In the genomic region with DNA sequence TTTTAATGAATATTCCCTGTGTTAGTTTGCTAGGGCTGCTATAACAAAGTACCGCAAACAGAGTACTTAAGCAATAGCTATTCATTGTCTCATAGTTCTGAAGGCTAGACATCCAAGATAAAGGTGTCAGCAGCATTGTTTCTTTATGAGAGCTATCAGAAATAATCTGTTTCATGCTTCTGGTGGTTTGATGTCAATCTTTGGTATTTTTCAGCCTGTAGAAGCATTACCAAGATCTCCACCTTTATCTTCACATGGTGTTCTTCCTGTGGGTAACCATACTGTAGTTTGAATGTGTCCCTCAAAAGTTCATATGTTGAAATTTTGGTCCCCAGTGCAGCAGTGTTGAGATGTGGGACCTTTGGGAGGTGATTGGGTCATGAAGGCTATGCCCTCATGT, we compare ENCODE assay signal across 43 cellular contexts. TPM values are rescaled to one million over a fixed set of nuclear protein-coding genes. Genes with fewer than 3 reads are reported as not detected.
"Had no signal": no experiment of that assay in that cellular context is flagged by ENCODE, and none has a peak within 500 bp of the region (broad histone marks: within the 10 kb centered on the region; RNA-seq: fewer than 3 reads in every experiment).

No MANE protein-coding gene starts in this region.

- H3K27ac Mint-ChIP-seq: activated naive CD4-positive, alpha-beta T cell treated with anti-CD3 and anti-CD28 coated beads for 36 hours; activated naive CD4-positive, alpha-beta T cell treated with anti-CD3 and anti-CD28 coated beads, Interleukin-2, amount 10 ng/mL, durations not matched to agents 7 days and 5 days; activated naive CD4-positive, alpha-beta T cell treated with anti-CD3 and anti-CD28 coated beads, Interleukin-2, amount 50 U/mL, for 24 hours; activated naive CD4-positive, alpha-beta T cell treated with anti-CD3 and anti-CD28 coated beads, Interleukin-2, amount 50 U/mL, for 72 hours; activated naive CD8-positive, alpha-beta T cell; activated naive CD8-positive, alpha-beta T cell treated with anti-CD3 and anti-CD28 coated beads for 36 hours; activated naive CD8-positive, alpha-beta T cell treated with anti-CD3 and anti-CD28 coated beads, Interleukin-2, amount 10 ng/mL, durations not matched to agents 7 days and 5 days; activated naive CD8-positive, alpha-beta T cell treated with anti-CD3 and anti-CD28 coated beads, Interleukin-2, amount 50 U/mL, for 24 hours; activated T-cell treated with anti-CD3 and anti-CD28 coated beads, Interleukin-2, amount 50 U/mL, for 24 hours; activated T-cell treated with anti-CD3 and anti-CD28 coated beads, Interleukin-2, amount 50 U/mL, for 72 hours; activated T-helper 1 cell treated with anti-CD3 and anti-CD28 coated beads, Interleukin-12 subunit alpha, Interleukin-12 subunit beta, Interleukin-2, Interleukin-4 antibody, amounts not matched to agents 30 ng/mL and 10 ng/mL and 1 ng/mL, durations not matched to agents 14 hours and 24 hours and 36 hours; activated T-helper 17 cell treated with anti-CD3 and anti-CD28 coated beads, Interleukin-2, amount 50 U/mL, for 72 hours; activated T-helper 2 cell treated with anti-CD3 and anti-CD28 coated beads, Interferon-gamma antibody, Interleukin-2, Interleukin-4, amounts not matched to agents 10 μg/mL and 5 μg/mL and 100 μg/mL, durations not matched to agents 14 hours and 24 hours and 36 hours; brain had no signal

- ATAC-seq: activated naive CD4-positive, alpha-beta T cell treated with anti-CD3 and anti-CD28 coated beads, Interleukin-2, amount 50 U/mL, for 72 hours; activated naive CD8-positive, alpha-beta T cell treated with anti-CD3 and anti-CD28 coated beads, Interleukin-2, amount 50 U/mL, for 24 hours; activated T-cell treated with anti-CD3 and anti-CD28 coated beads, Interleukin-2, amount 50 U/mL, for 4 hours; activated T-cell treated with anti-CD3 and anti-CD28 coated beads, Interleukin-2, amount 50 U/mL, for 72 hours; activated T-helper 17 cell treated with anti-CD3 and anti-CD28 coated beads, Interleukin-2, amount 50 U/mL, for 72 hours; body of pancreas had no signal

- H3K9me3 Mint-ChIP-seq: activated naive CD4-positive, alpha-beta T cell treated with anti-CD3 and anti-CD28 coated beads, Interleukin-2, amount 50 U/mL, for 24 hours; activated naive CD8-positive, alpha-beta T cell treated with anti-CD3 and anti-CD28 coated beads, Interleukin-2, amount 50 U/mL, for 24 hours; activated T-helper 1 cell treated with anti-CD3 and anti-CD28 coated beads, Interleukin-12 subunit alpha, Interleukin-12 subunit beta, Interleukin-2, Interleukin-4 antibody, amounts not matched to agents 30 ng/mL and 10 ng/mL and 1 ng/mL, durations not matched to agents 14 hours and 24 hours and 36 hours; activated T-helper 17 cell treated with anti-CD3 and anti-CD28 coated beads, Interleukin-2, amount 50 U/mL, for 72 hours; activated T-helper 2 cell treated with anti-CD3 and anti-CD28 coated beads, Interferon-gamma antibody, Interleukin-2, Interleukin-4, amounts not matched to agents 10 μg/mL and 5 μg/mL and 100 μg/mL, durations not matched to agents 14 hours and 24 hours and 36 hours; central memory CD8-positive, alpha-beta T cell had no signal

- H3K9me3 ChIP-seq: adrenal gland, ascending aorta, body of pancreas had no signal

- H3K36me3 ChIP-seq: adrenal gland, ascending aorta, brain microvascular endothelial cell, breast epithelium, cardiac muscle cell had no signal

- DNase-seq: activated effector memory CD4-positive, alpha-beta T cell treated with anti-CD3 and anti-CD28 coated beads, Interleukin-2, amount 50 U/mL, for 16 hours; activated effector memory CD4-positive, alpha-beta T cell treated with Interleukin-2 at 50 U/mL for 16 hours; activated gamma-delta T cell; activated gamma-delta T cell treated with Interleukin-2 at 50 U/mL for 16 hours; activated naive CD4-positive, alpha-beta T cell; activated naive CD4-positive, alpha-beta T cell treated with anti-CD3 and anti-CD28 coated beads for 36 hours; activated naive CD4-positive, alpha-beta T cell treated with anti-CD3 and anti-CD28 coated beads, Interleukin-2, amount 10 ng/mL, durations not matched to agents 7 days and 5 days; activated naive CD4-positive, alpha-beta T cell treated with anti-CD3 and anti-CD28 coated beads, Interleukin-2, amount 50 U/mL, for 16 hours; activated naive CD4-positive, alpha-beta T cell treated with Interleukin-2 at 50 U/mL for 16 hours; activated naive CD8-positive, alpha-beta T cell treated with anti-CD3 and anti-CD28 coated beads for 36 hours; activated naive CD8-positive, alpha-beta T cell treated with anti-CD3 and anti-CD28 coated beads, Interleukin-2, amount 10 ng/mL, durations not matched to agents 7 days and 5 days; activated naive CD8-positive, alpha-beta T cell treated with anti-CD3 and anti-CD28 coated beads, Interleukin-2, amount 50 U/mL, for 24 hours; activated T-cell treated with anti-CD3 and anti-CD28 coated beads, Interleukin-2, amount 50 U/mL, for 24 hours; activated T-cell treated with anti-CD3 and anti-CD28 coated beads, Interleukin-2, amount 50 U/mL, for 4 hours; activated T-cell treated with anti-CD3 and anti-CD28 coated beads, Interleukin-2, amount 50 U/mL, for 48 hours; activated T-cell treated with anti-CD3 and anti-CD28 coated beads, Interleukin-2, amount 50 U/mL, for 72 hours; adrenal gland; amniotic stem cell; amygdala; anterior cingulate cortex; aorta; body of pancreas; brain microvascular endothelial cell; caudate nucleus; central memory CD4-positive, alpha-beta T cell; cerebellar nuclear complex had no signal

- H3K27me3 ChIP-seq: adrenal gland, ascending aorta, body of pancreas, brain microvascular endothelial cell, breast epithelium, cardiac muscle cell had no signal

- H3K4me3 Mint-ChIP-seq: activated naive CD4-positive, alpha-beta T cell treated with anti-CD3 and anti-CD28 coated beads for 36 hours; activated naive CD4-positive, alpha-beta T cell treated with anti-CD3 and anti-CD28 coated beads, Interleukin-2, amount 10 ng/mL, durations not matched to agents 7 days and 5 days; activated naive CD4-positive, alpha-beta T cell treated with anti-CD3 and anti-CD28 coated beads, Interleukin-2, amount 50 U/mL, for 24 hours; activated naive CD8-positive, alpha-beta T cell; activated naive CD8-positive, alpha-beta T cell treated with anti-CD3 and anti-CD28 coated beads for 36 hours; activated naive CD8-positive, alpha-beta T cell treated with anti-CD3 and anti-CD28 coated beads, Interleukin-2, amount 10 ng/mL, durations not matched to agents 7 days and 5 days; activated naive CD8-positive, alpha-beta T cell treated with anti-CD3 and anti-CD28 coated beads, Interleukin-2, amount 50 U/mL, for 24 hours; activated T-cell treated with anti-CD3 and anti-CD28 coated beads, Interleukin-2, amount 50 U/mL, for 24 hours; activated T-cell treated with anti-CD3 and anti-CD28 coated beads, Interleukin-2, amount 50 U/mL, for 4 hours; activated T-cell treated with anti-CD3 and anti-CD28 coated beads, Interleukin-2, amount 50 U/mL, for 72 hours; activated T-helper 1 cell treated with anti-CD3 and anti-CD28 coated beads, Interleukin-12 subunit alpha, Interleukin-12 subunit beta, Interleukin-2, Interleukin-4 antibody, amounts not matched to agents 30 ng/mL and 10 ng/mL and 1 ng/mL, durations not matched to agents 14 hours and 24 hours and 36 hours; activated T-helper 17 cell treated with anti-CD3 and anti-CD28 coated beads, Interleukin-2, amount 50 U/mL, for 72 hours; brain; central memory CD8-positive, alpha-beta T cell had no signal

- H3K27me3 Mint-ChIP-seq: activated naive CD4-positive, alpha-beta T cell treated with anti-CD3 and anti-CD28 coated beads, Interleukin-2, amount 10 ng/mL, durations not matched to agents 7 days and 5 days; activated naive CD4-positive, alpha-beta T cell treated with anti-CD3 and anti-CD28 coated beads, Interleukin-2, amount 50 U/mL, for 24 hours; activated naive CD8-positive, alpha-beta T cell; activated naive CD8-positive, alpha-beta T cell treated with anti-CD3 and anti-CD28 coated beads for 36 hours; activated naive CD8-positive, alpha-beta T cell treated with anti-CD3 and anti-CD28 coated beads, Interleukin-2, amount 10 ng/mL, durations not matched to agents 7 days and 5 days; activated naive CD8-positive, alpha-beta T cell treated with anti-CD3 and anti-CD28 coated beads, Interleukin-2, amount 50 U/mL, for 24 hours; activated T-cell treated with anti-CD3 and anti-CD28 coated beads, Interleukin-2, amount 50 U/mL, for 24 hours; activated T-helper 17 cell treated with anti-CD3 and anti-CD28 coated beads, Interleukin-2, amount 50 U/mL, for 72 hours; brain; central memory CD8-positive, alpha-beta T cell had no signal

- H3K4me1 Mint-ChIP-seq: activated naive CD4-positive, alpha-beta T cell treated with anti-CD3 and anti-CD28 coated beads, Interleukin-2, amount 10 ng/mL, durations not matched to agents 7 days and 5 days; activated naive CD4-positive, alpha-beta T cell treated with anti-CD3 and anti-CD28 coated beads, Interleukin-2, amount 50 U/mL, for 24 hours; activated naive CD8-positive, alpha-beta T cell treated with anti-CD3 and anti-CD28 coated beads for 36 hours; activated naive CD8-positive, alpha-beta T cell treated with anti-CD3 and anti-CD28 coated beads, Interleukin-2, amount 10 ng/mL, durations not matched to agents 7 days and 5 days; activated naive CD8-positive, alpha-beta T cell treated with anti-CD3 and anti-CD28 coated beads, Interleukin-2, amount 50 U/mL, for 24 hours; activated T-helper 17 cell treated with anti-CD3 and anti-CD28 coated beads, Interleukin-2, amount 50 U/mL, for 72 hours; brain; central memory CD8-positive, alpha-beta T cell had no signal

- H3K27ac ChIP-seq: adrenal gland, ascending aorta, body of pancreas, brain microvascular endothelial cell, breast epithelium, cardiac muscle cell had no signal

- H3K4me3 ChIP-seq: adrenal gland, ascending aorta, body of pancreas, breast epithelium, cardiac muscle cell had no signal

- H3K36me3 Mint-ChIP-seq: activated naive CD4-positive, alpha-beta T cell treated with anti-CD3 and anti-CD28 coated beads, Interleukin-2, amount 10 ng/mL, durations not matched to agents 7 days and 5 days had no signal

- H3K4me1 ChIP-seq: adrenal gland, ascending aorta, body of pancreas, breast epithelium had no signal

RNA-seq across cellular contexts. Expression of a gene that starts 7.4 kb away (rescaled TPM):
- total RNA-seq: ascending aorta, chondrocyte had no signal

RNA-seq across cellular contexts. Expression of a gene that starts 12.6 kb away (rescaled TPM):
- total RNA-seq: activated naive CD4-positive, alpha-beta T cell treated with anti-CD3 and anti-CD28 coated beads for 36 hours; activated naive CD4-positive, alpha-beta T cell treated with anti-CD3 and anti-CD28 coated beads, Interleukin-2, amount 50 U/mL, for 72 hours; activated naive CD8-positive, alpha-beta T cell treated with anti-CD3 and anti-CD28 coated beads for 36 hours; activated naive CD8-positive, alpha-beta T cell treated with anti-CD3 and anti-CD28 coated beads, Interleukin-2, amount 10 ng/mL, durations not matched to agents 7 days and 5 days; activated T-cell treated with anti-CD3 and anti-CD28 coated beads, Interleukin-2, amount 50 U/mL, for 4 hours; activated T-cell treated with anti-CD3 and anti-CD28 coated beads, Interleukin-2, amount 50 U/mL, for 72 hours; activated T-helper 1 cell treated with anti-CD3 and anti-CD28 coated beads, Interleukin-12 subunit alpha, Interleukin-12 subunit beta, Interleukin-2, Interleukin-4 antibody, amounts not matched to agents 30 ng/mL and 10 ng/mL and 1 ng/mL, durations not matched to agents 14 hours and 24 hours and 36 hours; activated T-helper 17 cell treated with anti-CD3 and anti-CD28 coated beads, Interleukin-2, amount 50 U/mL, for 72 hours; activated T-helper 2 cell treated with anti-CD3 and anti-CD28 coated beads, Interferon-gamma antibody, Interleukin-2, Interleukin-4, amounts not matched to agents 10 μg/mL and 5 μg/mL and 100 μg/mL, durations not matched to agents 14 hours and 24 hours and 36 hours; adrenal gland; aorta; ascending aorta; astrocyte; body of pancreas; breast epithelium; bronchial epithelial cell; cardiac muscle cell; cardiac septum; cerebellum; chondrocyte had no signal
- polyA plus RNA-seq: adipose tissue, adrenal gland, aorta, cardiac muscle cell had no signal
